8 cellular contexts compared by ENCODE assay signal in the genomic region with DNA sequence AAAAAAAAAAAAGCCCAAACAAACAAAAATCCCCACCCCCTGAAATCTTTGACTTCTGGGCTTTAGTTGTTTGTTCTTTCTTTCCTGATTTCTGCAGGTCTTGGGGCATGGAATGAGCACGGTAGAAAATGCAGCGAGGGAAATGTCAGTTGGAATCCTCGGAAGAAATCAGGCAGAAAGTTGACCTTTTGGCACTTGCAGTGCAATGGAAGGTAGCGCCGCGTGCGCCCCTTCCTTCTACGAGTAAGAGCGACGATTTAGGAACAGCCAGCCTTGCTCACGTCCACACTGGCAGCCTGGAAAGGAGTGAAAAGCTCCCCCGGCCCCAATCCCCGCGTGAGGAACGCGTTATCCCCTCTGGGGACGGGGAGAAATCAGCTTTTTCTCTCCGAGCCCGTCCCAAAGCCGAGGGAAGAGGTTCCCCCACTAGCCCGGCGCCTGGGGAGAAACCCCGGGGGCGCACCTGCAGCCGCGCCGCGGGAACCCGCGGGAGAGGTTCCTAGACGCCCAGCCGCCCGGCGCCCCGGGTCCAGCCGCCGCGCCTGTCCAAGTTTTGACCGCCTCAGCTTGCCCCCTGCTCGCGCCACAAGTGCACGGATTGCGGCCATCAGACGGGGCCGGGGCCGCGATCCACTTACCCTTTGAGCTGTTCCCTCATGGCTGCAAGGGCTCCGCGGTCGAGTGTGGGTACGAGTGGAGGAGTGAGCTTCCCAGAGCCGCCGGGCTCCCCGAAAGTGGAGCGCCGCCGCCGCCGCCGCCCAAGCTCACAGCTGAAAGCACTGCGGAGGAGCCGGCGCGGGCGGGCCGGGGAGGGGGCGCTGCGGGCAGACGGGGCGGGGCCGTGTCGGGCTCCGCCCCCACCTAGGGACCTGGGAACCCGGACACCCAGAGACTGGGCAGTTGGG.
DNase-seq lines count a peak whose midpoint lies in the region; ATAC-seq and TF ChIP-seq lines count a peak whose summit lies in the region.

No MANE protein-coding gene starts in this region.

- H3K27me3 ChIP-seq in tibial nerve: no peaks in the 10 kb centered on the region

- 0 to 29% methylated on average over 26 to 53 of the region's 74 CpGs for WGBS in tibial nerve, 2 donors

- TF ChIP-seq CTCF in AG10803 (conservative IDR thresholded peaks at IDR 0.05; ENCODE audit: low read length) (no peak), tibial nerve (IDR thresholded peaks at IDR 0.05) (no peak)

- TF ChIP-seq POLR2A in GM18526 (IDR thresholded peaks at IDR 0.05; ENCODE audit: extremely low read depth, insufficient read length) (peak; percentile 30), tibial nerve (IDR thresholded peaks at IDR 0.05) (peak in 1 of 2 donors; percentile 36)

- H3K27ac ChIP-seq in tibial nerve: peak overlapping the region; percentile 32 to 85 (median 69)

- peaks cover 0 to 9% (median 0%) of the 10 kb centered on the region in 4 donors for H3K4me1 ChIP-seq in tibial nerve

- H3K4me3 ChIP-seq in AG10803 (ENCODE audit: low read length) (peak overlapping the region; percentile 60), tibial nerve (peak overlapping the region; percentile 45 to 65 (median 50))

- H3K9me3 ChIP-seq in tibial nerve: no peaks in the 10 kb centered on the region

- TF ChIP-seq EP300 in tibial nerve (IDR thresholded peaks at IDR 0.05): peak in 1 of 2 donors; percentile 19

- H3K36me3 ChIP-seq in tibial nerve: no peaks in the 10 kb centered on the region

- DNase-seq in AG10803 (ENCODE audit: low read depth): no peak
- peak; percentile 22 for DNase-seq in RPMI7951 (ENCODE audit: low read depth)
- peak; percentile 45 for DNase-seq in dermis blood vessel endothelial cell
- DNase-seq in lung microvascular endothelial cell (ENCODE audit: low read depth in 2 of 2): peak; percentile 5 to 18
- DNase-seq in tibial nerve (ENCODE audit: low spot score in 2 of 2): peak in 1 of 2 donors; percentile 29
- DNase-seq in SHP77 treated with DMSO at 0.1 percent for 48 hours (lab: John Stamatoyannopoulos, UW): no peak

- ATAC-seq in HG02970 (IDR thresholded peaks at IDR 0.05; ENCODE audit: low FRiP score, unreplicated experiment): peak; percentile 58

Comparison
In these comparisons a context has a peak if more than half of its experiments do, and no peak if none do; other contexts are left out.
1. DNase-seq: peak in RPMI7951 (single experiment), dermis blood vessel endothelial cell (single experiment) and lung microvascular endothelial cell (2 of 2); none in AG10803 (single experiment) and SHP77 treated with DMSO at 0.1 percent for 48 hours (single experiment).